In the genomic region with DNA sequence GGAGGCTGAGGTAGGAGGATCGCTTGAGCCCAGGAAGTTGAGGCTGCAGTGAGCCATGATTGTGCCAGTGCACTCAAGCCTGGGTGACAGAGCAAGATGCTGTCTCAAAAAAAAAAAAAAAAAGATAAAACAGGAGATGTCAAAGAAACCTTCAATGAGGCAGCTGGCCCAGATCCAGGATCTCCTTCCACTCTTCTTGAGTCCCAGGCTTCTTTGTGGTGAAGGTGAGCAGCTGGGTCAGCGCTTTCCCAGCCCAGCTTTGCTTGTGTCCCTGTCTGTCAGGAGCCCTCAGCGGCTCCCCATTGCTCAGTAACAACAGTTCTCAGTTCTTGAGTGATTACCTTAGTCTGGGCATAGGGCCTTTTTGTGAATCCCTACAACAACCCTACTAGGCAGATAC, we compare ENCODE assay signal across 20 cellular contexts.
DNase-seq lines count a peak whose midpoint lies in the region; ATAC-seq and TF ChIP-seq lines count a peak whose summit lies in the region.
"Had no signal": no experiment of that assay in that cellular context is flagged by ENCODE, and none has a peak within 500 bp of the region (broad histone marks: within the 10 kb centered on the region; RNA-seq: fewer than 3 reads in every experiment).

No MANE protein-coding gene starts in this region.

- no peak overlapping the region for H4K12ac ChIP-seq in trophoblast cell (ENCODE audit: low read depth, low read length)

- H2BK15ac ChIP-seq in IMR-90 (ENCODE audit: low read depth, low read length), result 0 out of 3 replicates have a peak overlapping the region, but pooled peaks have one; percentile 7

- H3K4me2 ChIP-seq in BLaER1 (peak overlapping the region; percentile 39), IMR-90 (ENCODE audit: low read depth, low read length) (no peak overlapping the region), trophoblast cell (ENCODE audit: low read length) (no peak overlapping the region)
- H3K4me2 ChIP-seq: GM23338, KMS-11 had no signal

- H4K20me1 ChIP-seq in BLaER1 (no peaks in the 10 kb centered on the region), IMR-90 (ENCODE audit: insufficient read depth, low read length) (no peaks in the 10 kb centered on the region)

- H3K79me2 ChIP-seq in trophoblast cell (ENCODE audit: control insufficient read depth, insufficient read depth, low read length, poor library complexity), result no peaks in the 10 kb centered on the region

- peaks cover 7% of the 10 kb centered on the region; the same call in 1 of the 2 replicates for H3K36me3 ChIP-seq in BLaER1
- no peaks in the 10 kb centered on the region for H3K36me3 ChIP-seq in IMR-90 (ENCODE audit: control insufficient read depth, insufficient read depth, low read length)
- peaks cover 0 to 2% of the 10 kb centered on the region in 2 experiments for H3K36me3 ChIP-seq in trophoblast cell (ENCODE audit: control insufficient read depth in 1 of 2, insufficient read depth in 2 of 2, low read length in 2 of 2)
- H3K36me3 ChIP-seq in sigmoid colon, result no peaks in the 10 kb centered on the region
- H3K36me3 ChIP-seq in esophagus squamous epithelium, result no peaks in the 10 kb centered on the region

- H3K56ac ChIP-seq in IMR-90 (ENCODE audit: extremely low read depth, insufficient read depth, low read length), result no peak overlapping the region

- H4K8ac ChIP-seq in IMR-90 (ENCODE audit: low read depth in 2 of 2, low read length in 2 of 2), result no peak overlapping the region
- H4K8ac ChIP-seq in trophoblast cell (ENCODE audit: low read depth, low read length), result no peak overlapping the region

- H3K27ac ChIP-seq in BLaER1, result no peak overlapping the region
- no peak overlapping the region for H3K27ac ChIP-seq in IMR-90 (ENCODE audit: insufficient read depth, low read length)
- H3K27ac ChIP-seq in trophoblast cell (ENCODE audit: low read depth, low read length), result no peak overlapping the region
- no peak overlapping the region for H3K27ac ChIP-seq in sigmoid colon
- no peak overlapping the region for H3K27ac ChIP-seq in esophagus squamous epithelium
- H3K27ac ChIP-seq: KMS-11 had no signal

- no peaks in the 10 kb centered on the region for H3K9me3 ChIP-seq in BLaER1
- H3K9me3 ChIP-seq in IMR-90 (ENCODE audit: control insufficient read depth, insufficient read depth, low read length), result no peaks in the 10 kb centered on the region
- H3K9me3 ChIP-seq in trophoblast cell (ENCODE audit: insufficient read depth, low read depth, low read length), result no peaks in the 10 kb centered on the region
- H3K9me3 ChIP-seq in sigmoid colon, result no peaks in the 10 kb centered on the region
- H3K9me3 ChIP-seq in esophagus squamous epithelium, result no peaks in the 10 kb centered on the region

- TF ChIP-seq EP300 in sigmoid colon (IDR thresholded peaks at IDR 0.05), result no peak

- no peak for TF ChIP-seq POLR2A in IMR-90 (IDR thresholded peaks at IDR 0.05; ENCODE audit: low read depth, low read length)
- TF ChIP-seq POLR2A in sigmoid colon (IDR thresholded peaks at IDR 0.05), result no peak
- no peak for TF ChIP-seq POLR2A in esophagus squamous epithelium (IDR thresholded peaks at IDR 0.05)

- H2BK5ac ChIP-seq in IMR-90 (ENCODE audit: low read depth, low read length, poor library complexity, severe bottlenecking), result no peak overlapping the region
- no peak overlapping the region for H2BK5ac ChIP-seq in trophoblast cell (ENCODE audit: low read depth, low read length, poor library complexity)

- H3K23ac ChIP-seq in IMR-90 (ENCODE audit: low read depth, low read length), result no peak overlapping the region
- no peak overlapping the region for H3K23ac ChIP-seq in trophoblast cell (ENCODE audit: low read length)

- BruUV-seq in IMR-90 (replicated peaks; lab: Mats Ljungman, UMichigan), result no TSS peak

- H3K4me1 ChIP-seq in BLaER1 (peaks cover 45% of the 10 kb centered on the region), IMR-90 (ENCODE audit: control insufficient read depth, insufficient read depth, low read length) (peaks cover 12% of the 10 kb centered on the region), trophoblast cell (ENCODE audit: control insufficient read depth in 1 of 2, insufficient read depth in 2 of 2, low read length in 2 of 2) (peaks cover 7 to 18% of the 10 kb centered on the region in 2 experiments), sigmoid colon (peaks cover 0 to 10% (median 7%) of the 10 kb centered on the region in 4 donors), esophagus squamous epithelium (peaks cover 0 to 8% (median 5%) of the 10 kb centered on the region in 3 donors)

- H3K27me3 ChIP-seq in BLaER1, result no peaks in the 10 kb centered on the region
- no peaks in the 10 kb centered on the region for H3K27me3 ChIP-seq in IMR-90 (ENCODE audit: control insufficient read depth, insufficient read depth, low read length)
- no peaks in the 10 kb centered on the region for H3K27me3 ChIP-seq in trophoblast cell (ENCODE audit: insufficient read depth, low read length)
- no peaks in the 10 kb centered on the region for H3K27me3 ChIP-seq in sigmoid colon
- H3K27me3 ChIP-seq in esophagus squamous epithelium, result no peaks in the 10 kb centered on the region

- peaks cover 18% of the 10 kb centered on the region for H3K9me1 ChIP-seq in IMR-90 (ENCODE audit: insufficient read depth, low read length)

- POLR2A ChIA-PET in IMR-90 (lab: Charles Lee; ENCODE audit: unreplicated experiment), result no interaction called here

- in situ Hi-C loops in IMR-90 (cut with MboI; ENCODE audit: low sequenced_read_pairs), result no loop called here

- H3K18ac ChIP-seq in IMR-90 (ENCODE audit: low read depth, low read length) (no peak overlapping the region), trophoblast cell (ENCODE audit: low read length) (no peak overlapping the region)

- ATAC-seq in IMR-90 (ENCODE audit: low read depth), result no peak
- ATAC-seq: GM23338, HepG2 had no signal

- no peaks in the 10 kb centered on the region for H3K79me1 ChIP-seq in IMR-90 (ENCODE audit: low read depth in 1 of 2, low read length in 2 of 2)
- peaks cover 8% of the 10 kb centered on the region for H3K79me1 ChIP-seq in trophoblast cell (ENCODE audit: low read length)

- WGBS in IMR-90 (ENCODE audit: extremely low coverage in 2 of 2, insufficient read length in 1 of 2), 2 experiments, result no CpG with 5 or more reads among the region's 3 CpGs
- WGBS in trophoblast cell (ENCODE audit: extremely low coverage, insufficient coverage, insufficient read length), result no CpG with 5 or more reads among the region's 3 CpGs
- WGBS in sigmoid colon, 2 donors, result 96 to 99% methylated on average over 3 of the region's 3 CpGs
- WGBS in esophagus squamous epithelium, 2 donors, result 89 to 94% methylated on average over 3 of the region's 3 CpGs

- DNase-seq in IMR-90, result no peak
- DNase-seq in glomerular visceral epithelial cell (ENCODE audit: extremely low spot score), result peak; percentile 70
- DNase-seq in trophoblast cell, result no peak
- no peak for DNase-seq in SIG-M5 (lab: John Stamatoyannopoulos, UW)
- DNase-seq in sigmoid colon, result no peak
- no peak for DNase-seq in T-helper 9 cell
- no peak for DNase-seq in esophagus squamous epithelium (lab: John Stamatoyannopoulos, UW)
- DNase-seq: ACHN, DMS 273 treated with DMSO at 0.1 percent for 48 hours, GDM1, HCEC 1CT, NCI-H1417, NCI-H187, NCI-H2171 treated with DMSO at 0.1 percent for 48 hours, NCI-H510A, NCI-H748 treated with DMSO at 0.1 percent for 48 hours had no signal

- no peak overlapping the region for H3K4ac ChIP-seq in IMR-90 (ENCODE audit: low read depth, low read length)
- no peak overlapping the region for H3K4ac ChIP-seq in trophoblast cell (ENCODE audit: low read depth, low read length)

- H3K4me3 ChIP-seq in BLaER1, result no peak overlapping the region
- no peak overlapping the region for H3K4me3 ChIP-seq in IMR-90 (ENCODE audit: insufficient read depth, low read depth, low read length)
- H3K4me3 ChIP-seq in trophoblast cell (ENCODE audit: low read depth, low read length), result no peak overlapping the region
- H3K4me3 ChIP-seq in sigmoid colon, result no peak overlapping the region
- H3K4me3 ChIP-seq in esophagus squamous epithelium, result no peak overlapping the region
- H3K4me3 ChIP-seq: GM23338 had no signal

- H4K5ac ChIP-seq in IMR-90 (ENCODE audit: low read depth, low read length), result no peak overlapping the region

- dilution Hi-C loops in IMR-90 (cut with HindIII; ENCODE audit: low sequenced_read_pairs, unreplicated experiment), result no loop called here

- TF ChIP-seq CTCF in IMR-90 (conservative IDR thresholded peaks at IDR 0.05; ENCODE audit: low read depth, low read length) (no peak), sigmoid colon (IDR thresholded peaks at IDR 0.05) (no peak), esophagus squamous epithelium (IDR thresholded peaks at IDR 0.05) (no peak)

- intact Hi-C loops in IMR-90 (cut with micrococcal nuclease), result no loop called here
- intact Hi-C loops in sigmoid colon (cut with DNase I), result no loop called here
- intact Hi-C loops in esophagus squamous epithelium (cut with DNase I), result no loop called here

- CTCF ChIA-PET in IMR-90 (lab: Yijun Ruan, JAX), result no interaction called here

- no peak overlapping the region for H2AK9ac ChIP-seq in IMR-90 (replicated peaks; ENCODE audit: low read depth, low read length, poor library complexity)

- H3K14ac ChIP-seq in IMR-90 (replicated peaks; ENCODE audit: low read depth, low read length) (no peak overlapping the region), trophoblast cell (ENCODE audit: low read length) (no peak overlapping the region)

- H2AK5ac ChIP-seq in IMR-90 (ENCODE audit: low read depth, low read length) (0 out of 2 replicates have a peak overlapping the region, but pooled peaks have one; percentile 43), trophoblast cell (ENCODE audit: low read length) (no peak overlapping the region)

- H2BK120ac ChIP-seq in IMR-90 (ENCODE audit: low read depth, low read length) (no peak overlapping the region), trophoblast cell (ENCODE audit: insufficient read depth, low read length, poor library complexity) (no peak overlapping the region)

- H4K91ac ChIP-seq in IMR-90 (ENCODE audit: insufficient read depth, low read depth, low read length) (no peak overlapping the region), trophoblast cell (ENCODE audit: low read depth, low read length) (peak overlapping the region; percentile 41)

- no peak overlapping the region for H2BK20ac ChIP-seq in IMR-90 (ENCODE audit: low read depth, low read length)

- TF ChIP-seq RAD21 in IMR-90 (IDR thresholded peaks at IDR 0.05; ENCODE audit: low read length), result no peak

- H2BK12ac ChIP-seq in trophoblast cell (ENCODE audit: low read length), result peak overlapping the region; percentile 97

- H3K9ac ChIP-seq in BLaER1 (no peak overlapping the region), IMR-90 (ENCODE audit: low read depth, low read length) (no peak overlapping the region), trophoblast cell (ENCODE audit: low read length) (no peak overlapping the region)
- H3K9ac ChIP-seq: KMS-11 had no signal

- H2AFZ ChIP-seq in IMR-90 (replicated peaks; ENCODE audit: low read length, poor library complexity), result no peak overlapping the region
- H2AFZ ChIP-seq in trophoblast cell (ENCODE audit: insufficient read depth, low read length, poor library complexity), result no peak overlapping the region
- H2AFZ ChIP-seq: GM23338 had no signal

TF ChIP-seq in IMR-90, 13 proteins besides CTCF, POLR2A, EP300 and RAD21 (continues in another document):
- TF ChIP-seq RCOR1 (IDR thresholded peaks at IDR 0.05; ENCODE audit: insufficient replicate concordance, low read length) (no peak), SMC3 (IDR thresholded peaks at IDR 0.05; ENCODE audit: low read depth, low read length) (no peak), MAZ (IDR thresholded peaks at IDR 0.05; ENCODE audit: borderline replicate concordance, low read depth, low read length) (no peak), RFX5 (IDR thresholded peaks at IDR 0.05; ENCODE audit: low read depth, low read length) (no peak)
